Comparison of ENCODE assay signal across 1 cellular context in genomic region chr9:112443200-112443599, GRCh38.
TF ChIP-seq lines count a peak whose summit lies in the region.

No MANE protein-coding gene starts in this region.

TF ChIP-seq in GM12878, 131 proteins besides CTCF, POLR2A, EP300 and RAD21 (continued from another document):
- no peak for TF ChIP-seq ZNF592 (IDR thresholded peaks at IDR 0.05)
TF ChIP-seq in GM12878: peak in this region for 1.
